Comparison of ENCODE assay signal across 15 cellular contexts in genomic region chr6:11645016-11645415, GRCh38.
"Had no signal": no experiment of that assay in that cellular context is flagged by ENCODE, and none has a peak within 500 bp of the region (broad histone marks: within the 10 kb centered on the region; RNA-seq: fewer than 3 reads in every experiment).

No MANE protein-coding gene starts in this region.

- H3K27me3 ChIP-seq: neutrophil had no signal

- H3K9ac ChIP-seq: parathyroid adenoma had no signal

- DNase-seq: activated CD4-positive, alpha-beta T cell treated with anti-CD3 and anti-CD28 coated beads for 1 hour; activated CD4-positive, alpha-beta T cell treated with anti-CD3 and anti-CD28 coated beads, Interleukin-2, amount 50 U/mL, for 4 hours; activated CD8-positive, alpha-beta memory T cell treated with anti-CD3 and anti-CD28 coated beads, Interleukin-2, amount 10 ng/mL, durations not matched to agents 7 days and 5 days; activated T-cell treated with anti-CD3 and anti-CD28 coated beads, Interleukin-2, amount 50 U/mL, for 1 hour; amniotic stem cell; effector memory CD4-positive, alpha-beta T cell; hypothalamus; left ventricle myocardium superior; natural killer cell; stimulated activated CD4-positive, alpha-beta T cell treated with anti-CD3 and anti-CD28 coated beads, Interleukin-12 subunit alpha, Interleukin-12 subunit beta, amount 100 ng/mL, for 4 hours; stimulated activated CD4-positive, alpha-beta T cell treated with anti-CD3 and anti-CD28 coated beads, Interleukin-2, amount 100 ng/mL, for 24 hours; T-helper 1 cell had no signal

- ATAC-seq: activated CD8-positive, alpha-beta memory T cell treated with anti-CD3 and anti-CD28 coated beads, Interleukin-2, amount 10 ng/mL, durations not matched to agents 7 days and 5 days; left ventricle myocardium superior; natural killer cell had no signal

- H3K4me1 ChIP-seq: parathyroid adenoma had no signal

- H3K9me3 ChIP-seq: neutrophil had no signal

- H3K36me3 ChIP-seq: neutrophil had no signal

- H3K79me2 ChIP-seq: parathyroid adenoma had no signal

- H2AFZ ChIP-seq: parathyroid adenoma had no signal

- H3K27ac ChIP-seq: neutrophil, parathyroid adenoma, VCaP had no signal
